ENCODE assay signal across 20 cellular contexts in the genomic region with DNA sequence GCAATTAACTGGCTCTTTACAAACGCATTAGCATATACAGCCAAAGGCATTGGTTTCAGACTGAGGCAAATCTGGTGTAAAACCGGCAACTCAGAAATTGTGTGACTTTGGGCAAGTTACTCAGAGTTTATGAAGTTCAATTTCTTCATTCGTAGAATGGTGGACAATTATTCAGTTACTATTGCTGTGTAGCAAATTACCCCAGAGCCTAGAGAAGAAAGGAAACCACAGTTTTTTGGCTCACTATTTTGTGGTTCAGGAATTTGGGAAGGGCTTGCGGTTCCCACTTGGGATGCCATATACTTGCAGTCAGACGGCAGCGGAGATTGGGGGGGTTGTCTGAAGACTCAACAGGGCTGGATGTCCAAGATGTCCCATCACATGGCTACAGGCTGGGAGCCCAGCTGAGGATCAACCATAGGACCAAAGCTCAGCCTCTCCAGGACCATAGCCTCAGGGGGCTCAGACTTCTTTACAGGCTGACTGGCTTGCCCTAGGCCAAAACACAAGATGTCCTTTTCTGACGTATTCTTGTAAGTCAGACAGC.
DNase-seq lines count a peak whose midpoint lies in the region; ATAC-seq and TF ChIP-seq lines count a peak whose summit lies in the region.
"Had no signal": no experiment of that assay in that cellular context is flagged by ENCODE, and none has a peak within 500 bp of the region (broad histone marks: within the 10 kb centered on the region; RNA-seq: fewer than 3 reads in every experiment).

No MANE protein-coding gene starts in this region.

- peak overlapping the region; percentile 82 for H3K27ac ChIP-seq in SK-N-MC
- H3K27ac ChIP-seq: 22Rv1 had no signal

- DNase-seq in AG10803 (ENCODE audit: low read depth) (peak; percentile 54), H4 (ENCODE audit: low spot score) (peak; percentile 6), SK-N-MC (ENCODE audit: low read depth, low spot score) (peak; percentile 76), stromal cell of bone marrow (ENCODE audit: low read depth) (peak; percentile 51), left ventricle myocardium superior (no peak), G401 (ENCODE audit: low spot score) (no peak)
- DNase-seq in activated CD8-positive, alpha-beta memory T cell treated with anti-CD3 and anti-CD28 coated beads, Interleukin-2, amount 50 U/mL, for 4 hours = no peak
- DNase-seq: C1 segment of cervical spinal cord; Calu3; CD4-positive, alpha-beta memory T cell; COR-L47; DMS53; DMS79 treated with DMSO at 0.1 percent for 48 hours; GDM1; HFFc6 had no signal

- in situ Hi-C loops in G401 (cut with HindIII; ENCODE audit: low sequenced_read_pairs) = no loop called here

- ATAC-seq in left ventricle myocardium superior (no peak), GM18873 (IDR thresholded peaks at IDR 0.05; ENCODE audit: low FRiP score, unreplicated experiment) (no peak)
- ATAC-seq: GM12878, GM23338 had no signal

- intact Hi-C loops in left ventricle myocardium superior (cut with micrococcal nuclease) = no loop called here

- no peak for TF ChIP-seq CTCF in AG10803 (conservative IDR thresholded peaks at IDR 0.05; ENCODE audit: low read length)

- no peak overlapping the region for H3K4me3 ChIP-seq in AG10803 (ENCODE audit: low read length)
- peak overlapping the region; percentile 51 for H3K4me3 ChIP-seq in SK-N-MC
- H3K4me3 ChIP-seq: GM12878, GM23338, HAP-1 had no signal

- H3K36me3 ChIP-seq in SK-N-MC (ENCODE audit: insufficient read depth, low read length) = no peaks in the 10 kb centered on the region
- H3K36me3 ChIP-seq: HAP-1 had no signal

- no peaks in the 10 kb centered on the region for H3K9me3 ChIP-seq in SK-N-MC (ENCODE audit: low read depth, low read length)
- H3K9me3 ChIP-seq: HAP-1 had no signal

- H3K9ac ChIP-seq in SK-N-MC (ENCODE audit: insufficient read length) = no peak overlapping the region

Comparison
In these comparisons a context has a peak if more than half of its experiments do, and no peak if none do; other contexts are left out.
1. DNase-seq: peak in AG10803 (single experiment), H4 (single experiment), SK-N-MC (single experiment) and stromal cell of bone marrow (single experiment); none in left ventricle myocardium superior (single experiment), G401 (single experiment) and activated CD8-positive, alpha-beta memory T cell treated with anti-CD3 and anti-CD28 coated beads, Interleukin-2, amount 50 U/mL, for 4 hours (single experiment).